28 cellular contexts compared by ENCODE assay signal in genomic region chr2:45591073-45591472, GRCh38.
"Had no signal": no experiment of that assay in that cellular context is flagged by ENCODE, and none has a peak within 500 bp of the region (broad histone marks: within the 10 kb centered on the region; RNA-seq: fewer than 3 reads in every experiment).

No MANE protein-coding gene starts in this region.

- DNase-seq: activated CD4-positive, alpha-beta T cell treated with anti-CD3 and anti-CD28 coated beads for 4 hours; activated CD4-positive, alpha-beta T cell treated with anti-CD3 and anti-CD28 coated beads, Interleukin-2, amount 50 U/mL, for 4 hours; activated CD8-positive, alpha-beta memory T cell treated with anti-CD3 and anti-CD28 coated beads, Interleukin-2, amount 50 U/mL, for 48 hours; activated CD8-positive, alpha-beta T cell treated with anti-CD3 and anti-CD28 coated beads, Interleukin-2, amount 10 ng/mL, durations not matched to agents 7 days and 5 days; activated gamma-delta T cell treated with Interleukin-2 at 50 U/mL for 16 hours; activated naive CD4-positive, alpha-beta T cell treated with anti-CD3 and anti-CD28 coated beads, Interleukin-2, amount 50 U/mL, for 16 hours; activated naive CD8-positive, alpha-beta T cell treated with anti-CD3 and anti-CD28 coated beads, Interleukin-2, amount 10 ng/mL, durations not matched to agents 7 days and 5 days; activated T-cell treated with anti-CD3 and anti-CD28 coated beads, Interleukin-2, amount 50 U/mL, for 1 hour; adrenal gland; anterior cingulate cortex; caudate nucleus; MV-4-11; NCI-H1092 treated with DMSO at 0.1 percent for 48 hours; NCI-H1417 treated with DMSO at 0.1 percent for 48 hours; NCI-H1694; NCI-H2029; NCI-H2107; NCI-H2171 treated with DMSO at 0.1 percent for 48 hours; NCI-H345; NCI-H510A; NCI-H526 treated with DMSO at 0.1 percent for 48 hours; NCI-H82; SIG-M5; T-helper 2 cell; T1000 had no signal

- H3K36me3 ChIP-seq: adrenal gland, breast epithelium had no signal

- FAIRE-seq: TTC549 had no signal

- ATAC-seq: activated CD8-positive, alpha-beta T cell treated with anti-CD3 and anti-CD28 coated beads, Interleukin-2, amount 10 ng/mL, durations not matched to agents 7 days and 5 days had no signal

- H3K27me3 ChIP-seq: adrenal gland, breast epithelium had no signal

- H3K4me3 ChIP-seq: adrenal gland, breast epithelium had no signal

- H3K9me3 ChIP-seq: adrenal gland, breast epithelium had no signal

- H3K4me1 ChIP-seq: breast epithelium had no signal

- H3K27ac ChIP-seq: adrenal gland, breast epithelium, VCaP had no signal
